ENCODE assay signal across 21 cellular contexts in the genomic region with DNA sequence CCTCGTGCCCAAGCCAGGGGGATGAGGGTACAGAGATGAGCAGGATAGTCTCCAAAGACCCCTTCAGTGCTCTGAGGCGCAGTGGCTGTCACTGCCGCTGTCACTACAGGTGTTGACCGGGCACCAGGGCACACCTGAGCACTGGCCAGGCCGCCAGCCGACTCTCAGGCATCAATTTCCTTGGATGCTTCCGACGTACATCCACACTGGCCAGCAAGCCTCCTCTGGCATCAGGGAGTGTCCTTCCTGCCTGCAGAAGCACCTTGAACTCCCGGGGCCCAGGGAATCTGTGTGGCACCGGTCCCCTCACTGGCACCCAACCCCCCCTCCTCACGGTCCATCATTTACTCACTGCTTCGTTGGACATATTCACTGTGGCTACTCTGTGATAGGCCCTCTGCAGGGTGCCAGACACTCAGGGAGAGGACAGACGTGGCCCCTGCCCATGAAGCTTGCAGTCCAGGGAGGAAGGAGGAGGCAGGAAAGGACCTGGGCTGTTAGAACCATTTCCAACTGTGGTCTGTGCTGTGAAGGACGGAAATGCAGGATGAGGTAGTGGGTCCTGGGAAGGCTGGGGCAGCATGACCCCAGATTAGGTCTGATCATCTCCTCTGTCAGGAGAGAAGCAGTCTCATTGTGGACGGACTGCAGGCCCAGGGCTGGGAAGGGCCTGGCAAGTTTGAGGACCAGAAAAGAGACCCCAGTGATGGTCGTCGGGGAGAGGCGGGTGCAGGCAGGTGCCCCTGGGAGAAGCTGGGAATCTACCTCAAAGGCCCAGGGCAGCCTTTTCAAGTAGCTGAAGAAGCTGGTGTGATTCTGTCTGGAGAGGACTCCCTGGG. TPM values are rescaled to one million over a fixed set of nuclear protein-coding genes. Genes with fewer than 3 reads are reported as not detected.
DNase-seq lines count a peak whose midpoint lies in the region; ATAC-seq and TF ChIP-seq lines count a peak whose summit lies in the region.
"Had no signal": no experiment of that assay in that cellular context is flagged by ENCODE, and none has a peak within 500 bp of the region (broad histone marks: within the 10 kb centered on the region; RNA-seq: fewer than 3 reads in every experiment).

No MANE protein-coding gene starts in this region.

- H2BK15ac ChIP-seq in H9 (ENCODE audit: low read depth, low read length) = no peak overlapping the region

- DNase-seq in H9 = peak; percentile 9
- peak; percentile 39 for DNase-seq in ecto neural progenitor cell (ENCODE audit: low spot score)
- no peak for DNase-seq in neural crest cell (ENCODE audit: low read depth, low spot score)
- no peak for DNase-seq in type B pancreatic cell (ENCODE audit: extremely low spot score, unreplicated experiment)
- DNase-seq in SKM-1 treated with dmso at 0.1 percent for 144 hours (lab: John Stamatoyannopoulos, UW; ENCODE audit: unreplicated experiment) = no peak
- DNase-seq: CD4-positive, alpha-beta T cell; GOT3; HCEC 1CT; KG1; MM.1S; NCI-H1417; NCI-H1694 treated with DMSO at 0.1 percent for 48 hours; NCI-H2081; NCI-H2227 treated with DMSO at 0.1 percent for 48 hours; NCI-H526 treated with DMSO at 0.1 percent for 48 hours; PC-9; SJCRH30 had no signal

- no peak for TF ChIP-seq CTCF in H9 (conservative IDR thresholded peaks at IDR 0.05)
- no peak for TF ChIP-seq CTCF in neural crest cell (conservative IDR thresholded peaks at IDR 0.05)
- TF ChIP-seq CTCF in type B pancreatic cell (conservative IDR thresholded peaks at IDR 0.05) = no peak

- no peak overlapping the region for H3K56ac ChIP-seq in H9 (ENCODE audit: insufficient read length, low read depth, low read length)

- H3T11ph ChIP-seq in H9 (ENCODE audit: low read length) = no peak overlapping the region

- no CpG with 5 or more reads among the region's 18 CpGs for WGBS in H9 (ENCODE audit: extremely low coverage, insufficient read length, low lambda C conversion rate)

- ATAC-seq in GM19351 (IDR thresholded peaks at IDR 0.05; ENCODE audit: unreplicated experiment) = no peak
- no peak for ATAC-seq in GM21528 (IDR thresholded peaks at IDR 0.05; ENCODE audit: low FRiP score, unreplicated experiment)
- ATAC-seq: Right ventricle myocardium inferior had no signal

- no peak overlapping the region for H3K27ac ChIP-seq in H9 (ENCODE audit: insufficient read length, low read depth, low read length)
- H3K27ac ChIP-seq: BLaER1 treated with 17β-estradiol and CSF1 and Interleukin-3, amounts not matched to agents 10 nM and 100 nM; PC-9; SJCRH30 had no signal

- no peak overlapping the region for H3K4me2 ChIP-seq in H9 (ENCODE audit: insufficient read depth, insufficient read length, low read length)
- H3K4me2 ChIP-seq: PC-9 had no signal

- H2BK20ac ChIP-seq in H9 (ENCODE audit: low read depth, low read length, poor library complexity, severe bottlenecking) = no peak overlapping the region

- no peak overlapping the region for H4K91ac ChIP-seq in H9 (ENCODE audit: insufficient read length, low read depth, low read length)

- peaks cover 33% of the 10 kb centered on the region for H3K27me3 Mint-ChIP-seq in H9 (ENCODE audit: low read depth)
- peaks cover 19% of the 10 kb centered on the region for H3K27me3 Mint-ChIP-seq in neural crest cell (ENCODE audit: low read depth)
- H3K27me3 Mint-ChIP-seq in type B pancreatic cell = peaks cover 6% of the 10 kb centered on the region

- H3K9me3 ChIP-seq in H9 (ENCODE audit: control insufficient read depth, low read depth, low read length) = no peaks in the 10 kb centered on the region
- H3K9me3 ChIP-seq: SJCRH30 had no signal

- H2BK120ac ChIP-seq in H9 (ENCODE audit: low read depth, low read length, poor library complexity, severe bottlenecking) = no peak overlapping the region

- no peaks in the 10 kb centered on the region for H3K79me1 ChIP-seq in H9 (ENCODE audit: insufficient read depth, low read depth, low read length, poor library complexity, severe bottlenecking)

- H3K36me3 Mint-ChIP-seq in H9 (ENCODE audit: insufficient read depth in 1 of 3, low read depth in 3 of 3) = no peaks in the 10 kb centered on the region
- no peaks in the 10 kb centered on the region for H3K36me3 Mint-ChIP-seq in neural crest cell (ENCODE audit: low read depth)
- no peaks in the 10 kb centered on the region for H3K36me3 Mint-ChIP-seq in type B pancreatic cell

- no peak overlapping the region for H2BK12ac ChIP-seq in H9 (ENCODE audit: insufficient read length, low read depth, low read length)

- H4K8ac ChIP-seq in H9 (replicated peaks; ENCODE audit: insufficient read length, low read depth, low read length) = no peak overlapping the region

- H4K20me1 ChIP-seq in H9 (ENCODE audit: control insufficient read depth, insufficient read depth, insufficient read length) = no peaks in the 10 kb centered on the region
- H4K20me1 ChIP-seq: BLaER1 treated with 17β-estradiol and CSF1 and Interleukin-3, amounts not matched to agents 10 nM and 100 nM had no signal

- no peaks in the 10 kb centered on the region for H3K23me2 ChIP-seq in H9 (ENCODE audit: insufficient read length, low read depth, low read length, poor library complexity, severe bottlenecking)

- H4K5ac ChIP-seq in H9 (ENCODE audit: insufficient read length, low read depth, low read length) = no peak overlapping the region

- no peak overlapping the region for H2AFZ ChIP-seq in H9 (ENCODE audit: low read length)
- H2AFZ ChIP-seq: PC-9 had no signal

- no peak overlapping the region for H2BK5ac ChIP-seq in H9 (ENCODE audit: insufficient read length, low read length)

- no peak overlapping the region for H3K4ac ChIP-seq in H9 (ENCODE audit: low read depth, low read length)

- H3K14ac ChIP-seq in H9 (ENCODE audit: insufficient read depth, low read length) = no peak overlapping the region; the same call in 1 of the 2 replicates

- H3K27me3 ChIP-seq in H9 (ENCODE audit: insufficient read depth, low read length) = no peaks in the 10 kb centered on the region
- H3K27me3 ChIP-seq: BLaER1 treated with 17β-estradiol and CSF1 and Interleukin-3, amounts not matched to agents 10 nM and 100 nM; SJCRH30 had no signal

- no peak overlapping the region for H3K9ac ChIP-seq in H9 (ENCODE audit: extremely low read depth, insufficient read length, low read length)
- H3K9ac ChIP-seq: BLaER1 treated with 17β-estradiol and CSF1 and Interleukin-3, amounts not matched to agents 10 nM and 100 nM had no signal

- H3K23ac ChIP-seq in H9 (ENCODE audit: insufficient read length, low read depth, low read length) = no peak overlapping the region

- peaks cover 0 to 1% of the 10 kb centered on the region in 2 experiments; a peak in 2 of 5 replicates for H3K9me3 Mint-ChIP-seq in H9
- no peaks in the 10 kb centered on the region for H3K9me3 Mint-ChIP-seq in neural crest cell
- H3K9me3 Mint-ChIP-seq in type B pancreatic cell = peaks cover under 1% of the 10 kb centered on the region
- H3K9me3 Mint-ChIP-seq: CD4-positive, alpha-beta T cell had no signal

- no peaks in the 10 kb centered on the region for H3K4me1 ChIP-seq in H9 (ENCODE audit: insufficient read depth, low read length)
- H3K4me1 ChIP-seq: SJCRH30 had no signal

- H3K27ac Mint-ChIP-seq in H9 (peak overlapping the region in 1 of 3 experiments; percentile 34; a peak in 1 of 7 replicates), neural crest cell (ENCODE audit: unreplicated experiment) (peak overlapping the region; percentile 67), type B pancreatic cell (peak overlapping the region; percentile 40)
- H3K27ac Mint-ChIP-seq: CD4-positive, alpha-beta T cell had no signal

- H2AK5ac ChIP-seq in H9 (ENCODE audit: insufficient read length, low read length) = no peak overlapping the region

- H3K4me3 Mint-ChIP-seq in H9 (no peak overlapping the region), neural crest cell (no peak overlapping the region), type B pancreatic cell (no peak overlapping the region)
- H3K4me3 Mint-ChIP-seq: CD4-positive, alpha-beta T cell had no signal

- no peaks in the 10 kb centered on the region for H3K79me2 ChIP-seq in H9 (ENCODE audit: insufficient read depth, low read length)

- H3K18ac ChIP-seq in H9 (ENCODE audit: insufficient read length, low read depth, low read length) = no peak overlapping the region

- H3K4me1 Mint-ChIP-seq in H9 (peaks cover 10 to 11% of the 10 kb centered on the region in 2 experiments), neural crest cell (peaks cover 11% of the 10 kb centered on the region), type B pancreatic cell (ENCODE audit: unreplicated experiment) (peaks cover 7% of the 10 kb centered on the region)

RNA-seq across cellular contexts. Expression of gene ANO1, which starts 46.3 kb away (rescaled TPM):
- 10.9 TPM in 2 replicates for total RNA-seq in H9 (2021)
- total RNA-seq in neural crest cell = 0.27 TPM in 1 of 2 replicates, not detected in the other
- 14.9 and 29.2 TPM in 2 replicates for total RNA-seq in type B pancreatic cell (ENCODE audit: low replicate concordance)
- total RNA-seq: CD4-positive, alpha-beta T cell had no signal

Comparison
In these comparisons a context has a peak if more than half of its experiments do, and no peak if none do; other contexts are left out.
1. DNase-seq: peak in H9 (single experiment) and ecto neural progenitor cell (single experiment); none in neural crest cell (single experiment), type B pancreatic cell (single experiment) and SKM-1 treated with dmso at 0.1 percent for 144 hours (single experiment).